1 cellular context compared by ENCODE assay signal in genomic region chr9:5784526-5785315, GRCh38.
TF ChIP-seq lines count a peak whose summit lies in the region.

No MANE protein-coding gene starts in this region.

TF ChIP-seq in GM23338, 12 proteins besides CTCF, POLR2A, EP300 and RAD21 (continued from another document):
- TF ChIP-seq JUNB (IDR thresholded peaks at IDR 0.05; ENCODE audit: unreplicated experiment) (no peak), ETS1 (IDR thresholded peaks at IDR 0.05) (no peak), EZH2 (IDR thresholded peaks at IDR 0.05; ENCODE audit: low read depth, unreplicated experiment) (no peak), POLR2AphosphoS5 (IDR thresholded peaks at IDR 0.05; ENCODE audit: low read depth) (no peak), STAT1 (IDR thresholded peaks at IDR 0.05; ENCODE audit: unreplicated experiment) (no peak), REST (IDR thresholded peaks at IDR 0.05; ENCODE audit: unreplicated experiment) (no peak), ZNF462 (CRISPR knock-in tag; IDR thresholded peaks at IDR 0.05) (no peak)
